In the genomic region with DNA sequence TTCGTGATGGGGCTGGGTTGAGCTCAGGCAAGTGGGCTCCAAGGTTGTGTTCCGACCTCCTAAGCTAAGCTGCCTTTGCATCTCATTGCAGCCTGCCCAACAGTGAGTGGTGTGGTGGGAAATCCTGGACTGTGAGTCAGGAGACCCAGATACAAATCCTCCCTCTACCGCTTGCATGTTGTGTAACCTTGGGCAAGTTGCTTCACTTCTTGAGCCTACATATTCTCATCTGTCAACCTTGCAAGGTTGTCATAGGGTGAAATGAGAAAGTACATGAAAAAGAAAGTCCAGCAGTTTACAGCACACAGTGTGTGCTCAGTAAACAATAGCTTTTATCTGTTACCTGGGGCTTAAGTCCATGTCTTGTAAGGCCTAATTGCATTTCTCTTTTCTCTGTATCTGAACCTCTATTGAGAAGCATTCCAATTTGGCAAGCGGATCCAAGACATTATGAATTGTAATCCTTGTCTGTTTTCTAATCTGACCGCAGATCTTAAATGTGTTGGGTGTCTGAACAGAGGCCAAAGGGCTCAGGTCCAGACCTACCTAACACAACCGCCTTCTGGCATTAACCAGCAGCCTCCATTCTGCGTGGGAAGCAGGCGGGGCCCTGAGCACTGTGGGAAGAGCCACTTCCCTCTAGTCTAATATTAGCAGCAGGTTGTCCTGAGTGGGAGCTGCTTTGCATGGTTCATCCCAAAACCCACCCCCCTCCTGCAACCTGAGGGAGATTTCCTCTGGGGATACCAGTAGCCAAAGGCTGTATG, we compare ENCODE assay signal across 12 cellular contexts. TPM values are rescaled to one million over a fixed set of nuclear protein-coding genes. Genes with fewer than 3 reads are reported as not detected.
DNase-seq lines count a peak whose midpoint lies in the region; ATAC-seq and TF ChIP-seq lines count a peak whose summit lies in the region.
"Had no signal": no experiment of that assay in that cellular context is flagged by ENCODE, and none has a peak within 500 bp of the region (broad histone marks: within the 10 kb centered on the region; RNA-seq: fewer than 3 reads in every experiment).

No MANE protein-coding gene starts in this region.

- H3K4me1 ChIP-seq in RWPE2 (ENCODE audit: insufficient read depth, poor library complexity, severe bottlenecking) (peaks cover 12% of the 10 kb centered on the region), rectal smooth muscle tissue (ENCODE audit: control insufficient read depth, insufficient read depth, low read length) (peaks cover 4% of the 10 kb centered on the region), right cardiac atrium (ENCODE audit: control insufficient read depth, insufficient read depth, low read length) (no peaks in the 10 kb centered on the region), OCI-LY7 (ENCODE audit: insufficient read depth, low read length, poor library complexity, severe bottlenecking) (peaks cover 7% of the 10 kb centered on the region)

- H3K36me3 ChIP-seq in RWPE2 (ENCODE audit: low read depth) (no peaks in the 10 kb centered on the region), rectal smooth muscle tissue (ENCODE audit: control insufficient read depth, insufficient read depth, low read length) (no peaks in the 10 kb centered on the region), H7 (replicated peaks; ENCODE audit: control insufficient read depth, insufficient read depth, low read length) (no peaks in the 10 kb centered on the region), OCI-LY7 (ENCODE audit: insufficient read depth, low read length) (no peaks in the 10 kb centered on the region)

- ATAC-seq in RWPE2 (ENCODE audit: low read depth) (peak; percentile 74), right cardiac atrium (no peak), GM21717 (IDR thresholded peaks at IDR 0.05; ENCODE audit: unreplicated experiment) (no peak)

- no peak overlapping the region for H2AFZ ChIP-seq in OCI-LY7 (ENCODE audit: low read length)

- no peaks in the 10 kb centered on the region for H3K79me2 ChIP-seq in OCI-LY7 (ENCODE audit: insufficient read depth, low read depth, low read length)

- intact Hi-C loops in right cardiac atrium (cut with DNase I), result no loop called here
- intact Hi-C loops in OCI-LY7 (cut with micrococcal nuclease; ENCODE audit: unreplicated experiment), result no loop called here

- TF ChIP-seq CTCF in RWPE2 (IDR thresholded peaks at IDR 0.05; ENCODE audit: poor library complexity, severe bottlenecking) (no peak), fibroblast of mammary gland (conservative IDR thresholded peaks at IDR 0.05; ENCODE audit: control insufficient read depth, insufficient read depth, low read depth, low read length) (no peak), OCI-LY7 (conservative IDR thresholded peaks at IDR 0.05; ENCODE audit: low read length) (no peak)

- CTCF ChIA-PET in OCI-LY7 (lab: Charles Lee; ENCODE audit: unreplicated experiment), result no interaction called here

- H3K27me3 ChIP-seq in RWPE2 (ENCODE audit: insufficient read depth, poor library complexity, severe bottlenecking) (no peaks in the 10 kb centered on the region), rectal smooth muscle tissue (ENCODE audit: control insufficient read depth, insufficient read depth, low read length) (no peaks in the 10 kb centered on the region), right cardiac atrium (ENCODE audit: control insufficient read depth, insufficient read depth) (no peaks in the 10 kb centered on the region), H7 (ENCODE audit: control insufficient read depth, insufficient read depth, low read length) (peaks cover 20% of the 10 kb centered on the region)

- no peak overlapping the region for H3K4me2 ChIP-seq in OCI-LY7 (ENCODE audit: low read length)

- no peaks in the 10 kb centered on the region for H3K9me3 ChIP-seq in RWPE2 (ENCODE audit: severe bottlenecking)
- H3K9me3 ChIP-seq in right cardiac atrium (ENCODE audit: control insufficient read depth, low read length), result no peaks in the 10 kb centered on the region
- no peaks in the 10 kb centered on the region for H3K9me3 ChIP-seq in OCI-LY7 (ENCODE audit: low read length)
- H3K9me3 ChIP-seq: psoas muscle had no signal

- no peaks in the 10 kb centered on the region for H4K20me1 ChIP-seq in OCI-LY7 (ENCODE audit: insufficient read depth, low read length)

- H3K9ac ChIP-seq in rectal smooth muscle tissue (ENCODE audit: low read length), result no peak overlapping the region

- POLR2A ChIA-PET in OCI-LY7 (lab: Charles Lee), result interaction anchor here (2.5 kb wide), 1 partner anchor 20 kb away, joined by 7 read pairs; no protein-coding TSS in a partner anchor

- WGBS in right cardiac atrium, result 71% methylated on average over 8 of the region's 8 CpGs

- no peak overlapping the region for H3K4me3 ChIP-seq in RWPE2 (ENCODE audit: severe bottlenecking)
- no peak overlapping the region for H3K4me3 ChIP-seq in fibroblast of mammary gland (ENCODE audit: control insufficient read depth, low read depth, low read length)
- H3K4me3 ChIP-seq in rectal smooth muscle tissue (ENCODE audit: low read length), result peak overlapping the region; percentile 7
- no peak overlapping the region for H3K4me3 ChIP-seq in right cardiac atrium (ENCODE audit: low read length)
- H3K4me3 ChIP-seq in H7 (ENCODE audit: insufficient read depth, low read depth, low read length), result no peak overlapping the region
- H3K4me3 ChIP-seq in OCI-LY7 (ENCODE audit: low read depth, low read length, poor library complexity, severe bottlenecking), result no peak overlapping the region
- H3K4me3 ChIP-seq: psoas muscle had no signal

- no peak overlapping the region for H3K27ac ChIP-seq in RWPE2 (ENCODE audit: poor library complexity, severe bottlenecking)
- peak overlapping the region; percentile 91 for H3K27ac ChIP-seq in rectal smooth muscle tissue (ENCODE audit: low read depth, low read length)
- no peak overlapping the region for H3K27ac ChIP-seq in right cardiac atrium (ENCODE audit: low read length)
- H3K27ac ChIP-seq in OCI-LY7 (ENCODE audit: low read depth, low read length, poor library complexity, severe bottlenecking), result no peak overlapping the region
- H3K27ac ChIP-seq: psoas muscle had no signal

- DNase-seq in HCEC 1CT (peak; percentile 73), RWPE2 (ENCODE audit: low spot score) (no peak), fibroblast of mammary gland (ENCODE audit: low read depth) (peak; percentile 90), right cardiac atrium (no peak), H7 (no peak), OCI-LY7 (ENCODE audit: low spot score) (no peak)
- DNase-seq: activated CD4-positive, alpha-beta memory T cell treated with anti-CD3 and anti-CD28 coated beads for 36 hours; activated gamma-delta T cell treated with Interleukin-2 at 50 U/mL for 16 hours; central memory CD4-positive, alpha-beta T cell; psoas muscle had no signal

- no TSS peak for BruUV-seq in OCI-LY7 (replicated peaks; lab: Mats Ljungman, UMichigan)

- H3K9me2 ChIP-seq in OCI-LY7 (ENCODE audit: insufficient read depth, low read length), result no peaks in the 10 kb centered on the region

RNA-seq across cellular contexts. Expression of a gene that starts 1.8 kb away (rescaled TPM):
- total RNA-seq in right cardiac atrium (1 to 10 TPM in 1 of 4 donors, under 1 TPM in 3; 0.68 to 1.3 (median 0.92) TPM), OCI-LY7 (2022) (9.7 and 11.5 TPM in 2 replicates)
- polyA plus RNA-seq in right cardiac atrium, result 0.29 TPM
- total RNA-seq in H7 (2014; rRNA removed; shearing (Covaris generic)), result 10.6 and 11.4 TPM in 2 replicates
- total RNA-seq in OCI-LY7 (2014; rRNA removed; shearing (Covaris generic)), result 5.3 and 5.5 TPM in 2 replicates

RNA-seq across cellular contexts. Expression of a gene that starts 9.3 kb away (rescaled TPM):
- total RNA-seq in right cardiac atrium, result 1 to 10 TPM; 4.6 to 7.9 (median 6.1) TPM
- 3.6 TPM for polyA plus RNA-seq in right cardiac atrium
- total RNA-seq in H7 (2014; rRNA removed; shearing (Covaris generic)), result 51.0 and 55.8 TPM in 2 replicates
- 15.9 and 22.2 TPM in 2 replicates for total RNA-seq in OCI-LY7 (2014; rRNA removed; shearing (Covaris generic))
- 28.5 and 30.1 TPM in 2 replicates for total RNA-seq in OCI-LY7 (2022)

Comparison
In these comparisons a context has a peak if more than half of its experiments do, and no peak if none do; other contexts are left out.
1. DNase-seq: peak in HCEC 1CT (single experiment) and fibroblast of mammary gland (single experiment); none in RWPE2 (single experiment), right cardiac atrium (0 of 3), H7 (single experiment) and OCI-LY7 (single experiment).